ENCODE assay signal across 20 cellular contexts in the genomic region with DNA sequence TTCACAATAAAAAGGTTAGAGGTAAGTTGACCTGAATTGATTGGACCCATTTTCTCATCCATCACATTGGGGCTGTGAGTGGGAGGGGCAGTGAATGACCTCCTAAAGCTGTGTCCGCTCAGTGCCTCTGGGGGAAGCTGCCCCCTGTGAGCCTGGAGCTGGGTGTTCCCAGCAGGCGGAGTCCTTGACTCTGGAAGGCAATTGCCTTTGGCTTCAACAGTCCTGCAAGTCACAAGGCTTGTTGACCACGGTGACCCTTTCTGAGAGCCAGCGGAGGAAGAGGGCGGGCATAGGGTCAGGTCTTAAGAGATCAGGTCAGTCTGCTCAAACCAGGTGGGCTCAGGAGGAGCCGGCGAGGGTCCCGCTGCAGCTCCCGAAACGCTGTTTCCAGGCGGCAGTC. TPM values are rescaled to one million over a fixed set of nuclear protein-coding genes. Genes with fewer than 3 reads are reported as not detected.
"Had no signal": no experiment of that assay in that cellular context is flagged by ENCODE, and none has a peak within 500 bp of the region (broad histone marks: within the 10 kb centered on the region; RNA-seq: fewer than 3 reads in every experiment).

No MANE protein-coding gene starts in this region.

- H3K27ac ChIP-seq: coronary artery, heart right ventricle, upper lobe of left lung, WERI-Rb-1 had no signal

- H3K36me3 ChIP-seq: heart right ventricle, upper lobe of left lung, WERI-Rb-1 had no signal

- H3K9me3 ChIP-seq: heart right ventricle, upper lobe of left lung had no signal

- H3K4me3 ChIP-seq: lung had no signal

- DNase-seq: activated CD4-positive, alpha-beta T cell treated with anti-CD3 and anti-CD28 coated beads for 48 hours; activated CD8-positive, alpha-beta memory T cell treated with anti-CD3 and anti-CD28 coated beads, Interleukin-2, amount 50 U/mL, for 48 hours; activated CD8-positive, alpha-beta T cell treated with anti-CD3 and anti-CD28 coated beads, Interleukin-2, amount 10 ng/mL, durations not matched to agents 7 days and 5 days; activated naive CD4-positive, alpha-beta T cell treated with Interleukin-2 at 50 U/mL for 16 hours; activated naive CD8-positive, alpha-beta T cell treated with anti-CD3 and anti-CD28 coated beads, Interleukin-2, amount 50 U/mL, for 24 hours; caudate nucleus; effector CD4-positive, alpha-beta T cell; foreskin melanocyte; heart right ventricle; kidney glomerular epithelial cell; naive thymus-derived CD4-positive, alpha-beta T cell; stimulated activated CD4-positive, alpha-beta T cell treated with anti-CD3 and anti-CD28 coated beads, Interleukin-2, amount 100 ng/mL, for 48 hours; stimulated activated CD8-positive, alpha-beta memory T cell treated with anti-CD3 and anti-CD28 coated beads, Interleukin-4, amount 100 ng/mL, for 48 hours; stimulated activated naive CD8-positive, alpha-beta T cell treated with anti-CD3 and anti-CD28 coated beads, Interleukin-15, Interleukin-2, amounts not matched to agents 100 U/mL and 50 U/mL, for 24 hours; T-cell; T1000; WERI-Rb-1 had no signal

RNA-seq across cellular contexts. Expression of a gene that starts 1.1 kb away (rescaled TPM):
- polyA plus RNA-seq: lung; naive thymus-derived CD4-positive, alpha-beta T cell had no signal
